In the genomic region with DNA sequence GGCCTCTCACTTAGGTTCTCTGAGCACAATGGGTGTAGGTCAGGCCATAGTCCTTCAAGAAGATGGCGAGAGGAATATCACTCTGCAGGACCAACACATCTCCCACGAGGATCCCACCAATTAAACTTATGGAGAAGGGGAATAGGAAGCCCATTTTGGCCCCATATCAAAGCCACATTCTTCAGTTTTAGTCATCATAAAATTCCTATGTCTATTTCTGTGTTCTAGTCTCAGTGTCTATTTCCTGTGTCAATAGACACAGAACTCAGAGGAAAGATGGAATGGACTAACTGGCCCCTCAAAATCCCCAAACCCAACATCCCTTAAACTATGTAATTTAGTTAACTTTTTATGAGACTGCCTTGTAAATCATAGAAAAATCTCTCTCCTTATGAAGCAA, we compare ENCODE assay signal across 23 cellular contexts.
DNase-seq lines count a peak whose midpoint lies in the region; ATAC-seq and TF ChIP-seq lines count a peak whose summit lies in the region.
"Had no signal": no experiment of that assay in that cellular context is flagged by ENCODE, and none has a peak within 500 bp of the region (broad histone marks: within the 10 kb centered on the region; RNA-seq: fewer than 3 reads in every experiment).

No MANE protein-coding gene starts in this region.

- DNase-seq in EL (peak; percentile 75), PC-3 (peak; percentile 25), dermis microvascular lymphatic vessel endothelial cell (ENCODE audit: low read depth in 2 of 2) (peak; percentile 41 to 61), skeletal muscle cell (ENCODE audit: low read depth) (peak; percentile 14)
- DNase-seq: activated CD4-positive, alpha-beta T cell treated with anti-CD3 and anti-CD28 coated beads, Interleukin-2, amount 50 U/mL, for 48 hours; activated effector memory CD4-positive, alpha-beta T cell treated with Interleukin-2 at 50 U/mL for 16 hours; activated naive CD8-positive, alpha-beta T cell treated with anti-CD3 and anti-CD28 coated beads, Interleukin-2, amount 50 U/mL, for 24 hours; COR-L47; cortex of kidney; DND-41; left ventricle myocardium superior; NCI-H2081; NCI-H345; small intestine; stimulated activated CD4-positive, alpha-beta T cell treated with anti-CD3 and anti-CD28 coated beads, Interleukin-2, amount 100 ng/mL, for 24 hours; WERI-Rb-1 had no signal

- H3K79me2 ChIP-seq in PC-3 (ENCODE audit: low read length) = no peaks in the 10 kb centered on the region
- H3K79me2 ChIP-seq: hepatocyte had no signal

- H3K36me3 ChIP-seq in PC-3 (ENCODE audit: low read depth, low read length) = no peaks in the 10 kb centered on the region
- H3K36me3 ChIP-seq: neural progenitor cell, suprapubic skin, WERI-Rb-1 had no signal

- H3K27me3 ChIP-seq in PC-3 (ENCODE audit: low read length) = no peaks in the 10 kb centered on the region
- H3K27me3 ChIP-seq: hepatocyte, neural progenitor cell, suprapubic skin had no signal

- no peaks in the 10 kb centered on the region for H3F3A ChIP-seq in PC-3 (ENCODE audit: low read length, unreplicated experiment)

- H3K9me3 ChIP-seq in PC-3 (ENCODE audit: low read length) = no peaks in the 10 kb centered on the region
- H3K9me3 ChIP-seq: suprapubic skin had no signal

- no peak for TF ChIP-seq CTCF in PC-3 (conservative IDR thresholded peaks at IDR 0.05; ENCODE audit: low read depth, low read length)

- intact Hi-C loops in PC-3 (cut with micrococcal nuclease) = no loop called here

- H3K27ac ChIP-seq in PC-3 (ENCODE audit: low read length) = no peak overlapping the region
- H3K27ac ChIP-seq: hepatocyte, neural progenitor cell, suprapubic skin, WERI-Rb-1 had no signal

- no peaks in the 10 kb centered on the region for H3K4me1 ChIP-seq in PC-3 (ENCODE audit: insufficient read depth, low read length)
- H3K4me1 ChIP-seq: neural progenitor cell had no signal

- no TSS peak for BruUV-seq in PC-3 (replicated peaks; lab: Mats Ljungman, UMichigan)

- CTCF ChIA-PET in PC-3 (lab: Charles Lee) = no interaction called here

- no peaks in the 10 kb centered on the region for H4K20me1 ChIP-seq in PC-3 (ENCODE audit: low read length)

- no peak; the same call in 1 of the 2 replicates for ATAC-seq in PC-3
- ATAC-seq in GM18907 (IDR thresholded peaks at IDR 0.05; ENCODE audit: unreplicated experiment) = no peak
- no peak for ATAC-seq in HG02623 (IDR thresholded peaks at IDR 0.05; ENCODE audit: unreplicated experiment)
- no peak for ATAC-seq in GM18511 (IDR thresholded peaks at IDR 0.05; ENCODE audit: unreplicated experiment)
- ATAC-seq: activated naive CD8-positive, alpha-beta T cell treated with anti-CD3 and anti-CD28 coated beads, Interleukin-2, amount 50 U/mL, for 24 hours; left ventricle myocardium superior; stimulated activated effector memory CD8-positive, alpha-beta T cell treated with anti-CD3 and anti-CD28 coated beads, Interleukin-12 subunit alpha, Interleukin-12 subunit beta, amount 100 ng/mL, for 72 hours had no signal

- POLR2A ChIA-PET in PC-3 (lab: Charles Lee; ENCODE audit: unreplicated experiment) = no interaction called here

- no peak overlapping the region for H3K4me2 ChIP-seq in PC-3 (ENCODE audit: low read length)
- H3K4me2 ChIP-seq: hepatocyte, neural progenitor cell had no signal

- H2AFZ ChIP-seq in PC-3 (ENCODE audit: low read length) = no peak overlapping the region
- H2AFZ ChIP-seq: hepatocyte, neural progenitor cell had no signal

- H3K9ac ChIP-seq in PC-3 (ENCODE audit: low read length) = no peak overlapping the region
- H3K9ac ChIP-seq: neural progenitor cell had no signal

- no peaks in the 10 kb centered on the region for H3K9me2 ChIP-seq in PC-3 (replicated peaks; ENCODE audit: low read length)

- H3K4me3 ChIP-seq in PC-3 (ENCODE audit: low read length) (no peak overlapping the region), skeletal muscle cell (ENCODE audit: low read depth, low read length) (no peak overlapping the region)
- H3K4me3 ChIP-seq: hepatocyte, neural progenitor cell, suprapubic skin had no signal

Comparison
In these comparisons a context has a peak if more than half of its experiments do, and no peak if none do; other contexts are left out.
1. DNase-seq: peak in every context shown above with its lines; median percentile 75 in EL; 51 in dermis microvascular lymphatic vessel endothelial cell; 25 in PC-3; 14 in skeletal muscle cell.